In the genomic region with DNA sequence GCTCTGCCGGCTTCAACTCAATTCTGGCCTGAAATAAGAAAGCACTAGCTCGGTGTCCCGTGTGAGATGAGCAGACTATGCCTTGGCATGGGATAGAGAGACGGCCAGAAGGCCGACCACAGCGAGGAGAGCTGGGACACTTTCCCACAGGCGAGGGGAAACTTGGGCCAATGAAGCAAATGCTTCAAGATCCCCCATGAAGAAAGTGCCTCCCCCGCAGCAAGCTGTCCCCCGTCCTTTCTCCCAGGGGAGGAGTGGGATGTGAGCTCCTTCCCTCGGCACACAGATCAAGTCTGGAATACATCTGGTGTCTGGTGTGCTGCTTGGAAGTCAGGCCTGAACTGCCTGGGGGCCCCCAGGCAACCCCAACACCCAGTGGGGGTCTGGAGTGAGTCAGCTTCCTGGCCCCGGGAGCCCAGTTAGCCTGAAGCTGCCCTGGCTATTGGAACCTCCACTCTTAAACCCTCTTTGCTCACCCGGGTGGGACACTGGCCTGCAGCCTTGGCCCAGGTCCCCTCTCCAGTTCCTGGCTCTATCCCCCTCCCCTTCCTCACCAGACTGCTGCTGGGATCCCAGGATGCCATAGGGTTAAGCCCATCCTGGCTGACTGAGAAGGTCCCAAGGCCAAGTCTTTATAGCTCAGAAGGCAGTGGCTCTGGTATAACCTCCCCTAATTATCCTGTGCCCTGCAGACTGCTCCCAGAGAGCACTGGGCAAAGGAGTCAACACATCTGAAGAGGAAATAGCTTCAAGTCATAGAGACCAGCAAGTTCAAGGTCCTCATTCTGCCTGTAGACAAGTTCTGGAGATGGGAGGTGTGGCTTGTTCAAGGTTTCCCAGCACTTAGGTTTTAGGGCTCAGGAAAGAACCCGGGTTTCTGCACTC, we compare ENCODE assay signal across 14 cellular contexts.
DNase-seq lines count a peak whose midpoint lies in the region; TF ChIP-seq lines count a peak whose summit lies in the region.
"Had no signal": no experiment of that assay in that cellular context is flagged by ENCODE, and none has a peak within 500 bp of the region (broad histone marks: within the 10 kb centered on the region; RNA-seq: fewer than 3 reads in every experiment).

No MANE protein-coding gene starts in this region.

- H3K23ac ChIP-seq in neuronal stem cell (ENCODE audit: low read depth, low read length, poor library complexity) = no peak overlapping the region

- no peak for TF ChIP-seq POLR2A in NB4 (IDR thresholded peaks at IDR 0.05; ENCODE audit: extremely low read depth, insufficient read length)

- H3K4me3 ChIP-seq in NB4 (ENCODE audit: low read depth, low read length) (no peak overlapping the region), neuronal stem cell (ENCODE audit: low read length in 2 of 2) (no peak overlapping the region)
- H3K4me3 ChIP-seq: SJSA1 had no signal

- H3K27me3 Mint-ChIP-seq in chondrocyte (ENCODE audit: low read depth) = no peaks in the 10 kb centered on the region
- H3K27me3 Mint-ChIP-seq: CD4-positive, alpha-beta T cell had no signal

- H3K36me3 ChIP-seq in neuronal stem cell (replicated peaks in 1 of 2; ENCODE audit: control insufficient read depth in 2 of 2, insufficient read depth in 2 of 2, low read length in 2 of 2) = no peaks in the 10 kb centered on the region
- H3K36me3 ChIP-seq: SJSA1 had no signal

- H3K36me3 Mint-ChIP-seq in chondrocyte (ENCODE audit: low read depth) = no peaks in the 10 kb centered on the region
- H3K36me3 Mint-ChIP-seq: activated naive CD4-positive, alpha-beta T cell treated with anti-CD3 and anti-CD28 coated beads, Interleukin-2, amount 50 U/mL, for 72 hours had no signal

- no peak overlapping the region for H2BK5ac ChIP-seq in neuronal stem cell (ENCODE audit: low read length)

- peak overlapping the region; percentile 81 for H3K27ac Mint-ChIP-seq in chondrocyte (ENCODE audit: unreplicated experiment)
- H3K27ac Mint-ChIP-seq: activated naive CD4-positive, alpha-beta T cell treated with anti-CD3 and anti-CD28 coated beads, Interleukin-2, amount 50 U/mL, for 72 hours; CD4-positive, alpha-beta T cell; immature natural killer cell had no signal

- no peak overlapping the region for H3K4ac ChIP-seq in neuronal stem cell (ENCODE audit: low read length)

- H3K79me1 ChIP-seq in neuronal stem cell (ENCODE audit: low read depth, low read length) = no peaks in the 10 kb centered on the region

- H2AK5ac ChIP-seq in neuronal stem cell (ENCODE audit: low read depth, low read length) = no peak overlapping the region

- no peak overlapping the region for H3K4me2 ChIP-seq in neuronal stem cell (ENCODE audit: insufficient read depth, low read length, poor library complexity, severe bottlenecking)

- no peak overlapping the region for H2BK120ac ChIP-seq in neuronal stem cell (ENCODE audit: low read depth, low read length)

- H3K9me3 Mint-ChIP-seq in chondrocyte (ENCODE audit: low read depth) = no peaks in the 10 kb centered on the region
- H3K9me3 Mint-ChIP-seq: activated naive CD4-positive, alpha-beta T cell treated with anti-CD3 and anti-CD28 coated beads, Interleukin-2, amount 50 U/mL, for 72 hours; CD4-positive, alpha-beta T cell; immature natural killer cell had no signal

- no peak overlapping the region for H3K9ac ChIP-seq in neuronal stem cell (ENCODE audit: low read depth, low read length, poor library complexity)

- no CpG with 5 or more reads among the region's 13 CpGs for WGBS in neuronal stem cell (ENCODE audit: extremely low coverage in 2 of 2, insufficient read length in 2 of 2, insufficient replicate concordance in 1 of 2), 2 donors

- H4K91ac ChIP-seq in neuronal stem cell (ENCODE audit: low read depth, low read length, poor library complexity) = no peak overlapping the region

- TF ChIP-seq CTCF in NB4 (IDR thresholded peaks at IDR 0.05; ENCODE audit: low read depth, low read length) = no peak
- no peak for TF ChIP-seq CTCF in chondrocyte (IDR thresholded peaks at IDR 0.05)

- no peak overlapping the region for H3K27ac ChIP-seq in neuronal stem cell (replicated peaks; ENCODE audit: low read length)
- H3K27ac ChIP-seq: SJSA1 had no signal

- H4K8ac ChIP-seq in neuronal stem cell (ENCODE audit: low read depth, low read length) = no peak overlapping the region

- H2BK15ac ChIP-seq in neuronal stem cell (ENCODE audit: low read length) = no peak overlapping the region

- no peak overlapping the region for H3K4me3 Mint-ChIP-seq in chondrocyte (ENCODE audit: unreplicated experiment)
- H3K4me3 Mint-ChIP-seq: CD4-positive, alpha-beta T cell; immature natural killer cell had no signal

- H3K27me3 ChIP-seq in neuronal stem cell (ENCODE audit: control insufficient read depth in 3 of 3, insufficient read depth in 3 of 3, low read depth in 1 of 3, low read length in 3 of 3) = peaks cover 0 to 61% (median 0%) of the 10 kb centered on the region in 3 experiments
- H3K27me3 ChIP-seq: SJSA1 had no signal

- peak; percentile 83 for DNase-seq in EH (ENCODE audit: low read depth)
- peak; percentile 50 for DNase-seq in NB4 (ENCODE audit: low read depth)
- DNase-seq in chondrocyte (ENCODE audit: low spot score) = no peak
- DNase-seq in neuronal stem cell (ENCODE audit: low spot score) = no peak
- no peak for DNase-seq in HCEC 1CT
- DNase-seq in stimulated activated naive CD4-positive, alpha-beta T cell (lab: John Stamatoyannopoulos, UW) = no peak
- no peak for DNase-seq in NCI-H1105 treated with DMSO at 0.1 percent for 48 hours (lab: John Stamatoyannopoulos, UW)
- DNase-seq in T-helper 2 cell = no peak
- DNase-seq: CD4-positive, alpha-beta T cell; GF-D8; immature natural killer cell; NK-92 treated with Interleukin-12 subunit alpha and Interleukin-12 subunit beta, amount 100 ng/mL, for 24 hours had no signal

- H3K14ac ChIP-seq in neuronal stem cell (ENCODE audit: low read length) = no peak overlapping the region

- no peaks in the 10 kb centered on the region for H3K9me3 ChIP-seq in neuronal stem cell (replicated peaks in 1 of 2; ENCODE audit: control insufficient read depth in 2 of 2, insufficient read depth in 1 of 2, low read depth in 1 of 2, low read length in 2 of 2)
- H3K9me3 ChIP-seq: SJSA1 had no signal

- peaks cover 22 to 53% of the 10 kb centered on the region in 2 donors for H3K4me1 ChIP-seq in neuronal stem cell (ENCODE audit: control insufficient read depth in 2 of 2, insufficient read depth in 1 of 2, low read depth in 1 of 2, low read length in 2 of 2)

- peaks cover 71% of the 10 kb centered on the region for H3K4me1 Mint-ChIP-seq in chondrocyte (ENCODE audit: low read depth)
- H3K4me1 Mint-ChIP-seq: immature natural killer cell had no signal

- H3K18ac ChIP-seq in neuronal stem cell (ENCODE audit: low read length) = peak overlapping the region; percentile 15

- H2AFZ ChIP-seq in neuronal stem cell (ENCODE audit: low read length) = no peak overlapping the region

- no peak overlapping the region for H2BK12ac ChIP-seq in neuronal stem cell (ENCODE audit: low read length)

Comparison
In these comparisons a context has a peak if more than half of its experiments do, and no peak if none do; other contexts are left out.
1. DNase-seq: peak in EH (single experiment) and NB4 (single experiment); none in chondrocyte (single experiment), neuronal stem cell (single experiment), HCEC 1CT (single experiment), stimulated activated naive CD4-positive, alpha-beta T cell (0 of 6), NCI-H1105 treated with DMSO at 0.1 percent for 48 hours (single experiment) and T-helper 2 cell (0 of 5).